In the genomic region with DNA sequence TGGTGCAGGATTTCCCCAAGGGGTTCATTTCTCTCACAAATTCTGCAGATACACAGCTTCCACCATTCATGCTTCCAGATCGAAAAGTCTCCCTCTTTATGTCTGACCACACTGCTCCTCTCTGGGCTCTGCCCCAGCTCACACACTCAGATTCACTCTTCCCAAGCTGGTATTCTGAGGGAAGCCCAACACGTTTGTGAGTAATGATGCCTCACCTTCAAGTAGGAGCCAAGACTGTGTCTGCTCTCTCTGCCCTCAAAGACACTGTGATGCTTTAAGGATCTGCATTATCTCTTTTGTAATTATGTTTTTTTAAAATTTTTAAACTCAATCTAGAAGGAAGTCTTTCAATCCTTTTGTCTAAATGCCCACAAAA, we compare ENCODE assay signal across 1 cellular context.
TF ChIP-seq lines count a peak whose summit lies in the region.

No MANE protein-coding gene starts in this region.

TF ChIP-seq in SK-N-SH, 30 proteins besides CTCF, POLR2A, EP300 and RAD21 (continued from another document):
- TF ChIP-seq, protein P1, sequence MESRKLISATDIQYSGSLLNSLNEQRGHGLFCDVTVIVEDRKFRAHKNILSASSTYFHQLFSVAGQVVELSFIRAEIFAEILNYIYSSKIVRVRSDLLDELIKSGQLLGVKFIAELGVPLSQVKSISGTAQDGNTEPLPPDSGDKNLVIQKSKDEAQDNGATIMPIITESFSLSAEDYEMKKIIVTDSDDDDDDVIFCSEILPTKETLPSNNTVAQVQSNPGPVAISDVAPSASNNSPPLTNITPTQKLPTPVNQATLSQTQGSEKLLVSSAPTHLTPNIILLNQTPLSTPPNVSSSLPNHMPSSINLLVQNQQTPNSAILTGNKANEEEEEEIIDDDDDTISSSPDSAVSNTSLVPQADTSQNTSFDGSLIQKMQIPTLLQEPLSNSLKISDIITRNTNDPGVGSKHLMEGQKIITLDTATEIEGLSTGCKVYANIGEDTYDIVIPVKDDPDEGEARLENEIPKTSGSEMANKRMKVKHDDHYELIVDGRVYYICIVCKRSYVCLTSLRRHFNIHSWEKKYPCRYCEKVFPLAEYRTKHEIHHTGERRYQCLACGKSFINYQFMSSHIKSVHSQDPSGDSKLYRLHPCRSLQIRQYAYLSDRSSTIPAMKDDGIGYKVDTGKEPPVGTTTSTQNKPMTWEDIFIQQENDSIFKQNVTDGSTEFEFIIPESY (IDR thresholded peaks at IDR 0.05; ENCODE audit: borderline replicate concordance, low read depth) = no peak
- TF ChIP-seq GABPA (IDR thresholded peaks at IDR 0.05; ENCODE audit: low read depth) (no peak), MAX (IDR thresholded peaks at IDR 0.05; ENCODE audit: low read depth) (no peak), RCOR1 (IDR thresholded peaks at IDR 0.05; ENCODE audit: low read length) (no peak), MEF2A (IDR thresholded peaks at IDR 0.05; ENCODE audit: borderline replicate concordance, low read depth) (no peak), NRF1 (IDR thresholded peaks at IDR 0.05; ENCODE audit: low read depth, low read length) (no peak), RFX5 (IDR thresholded peaks at IDR 0.05; ENCODE audit: low read length) (no peak), TAF1 (IDR thresholded peaks at IDR 0.05; ENCODE audit: borderline replicate concordance, low read depth, low read length) (no peak), TCF12 (IDR thresholded peaks at IDR 0.05) (no peak), SIN3A (IDR thresholded peaks at IDR 0.05; ENCODE audit: borderline replicate concordance, low read depth, low read length) (no peak), FOXJ3 (CRISPR knock-in tag; IDR thresholded peaks at IDR 0.05) (no peak)
- TF ChIP-seq, protein P2, sequence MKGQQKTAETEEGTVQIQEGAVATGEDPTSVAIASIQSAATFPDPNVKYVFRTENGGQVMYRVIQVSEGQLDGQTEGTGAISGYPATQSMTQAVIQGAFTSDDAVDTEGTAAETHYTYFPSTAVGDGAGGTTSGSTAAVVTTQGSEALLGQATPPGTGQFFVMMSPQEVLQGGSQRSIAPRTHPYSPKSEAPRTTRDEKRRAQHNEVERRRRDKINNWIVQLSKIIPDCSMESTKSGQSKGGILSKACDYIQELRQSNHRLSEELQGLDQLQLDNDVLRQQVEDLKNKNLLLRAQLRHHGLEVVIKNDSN (IDR thresholded peaks at IDR 0.05; ENCODE audit: borderline replicate concordance, low read depth) = no peak
